11 cellular contexts compared by ENCODE assay signal in genomic region chr14:104863923-104864266, GRCh38. TPM values are rescaled to one million over a fixed set of nuclear protein-coding genes. Genes with fewer than 3 reads are reported as not detected.
DNase-seq lines count a peak whose midpoint lies in the region; TF ChIP-seq lines count a peak whose summit lies in the region.
"Had no signal": no experiment of that assay in that cellular context is flagged by ENCODE, and none has a peak within 500 bp of the region (broad histone marks: within the 10 kb centered on the region; RNA-seq: fewer than 3 reads in every experiment).

No MANE protein-coding gene starts in this region.

- no peak for DNase-seq in LNCaP clone FGC (ENCODE audit: low read depth)
- DNase-seq in esophagus muscularis mucosa (ENCODE audit: extremely low spot score), result no peak
- DNase-seq in neural crest cell (ENCODE audit: low read depth, low spot score), result no peak
- DNase-seq in cortex of kidney (lab: John Stamatoyannopoulos, UW), result no peak
- no peak for DNase-seq in NCI-H1417 treated with DMSO at 0.1 percent for 48 hours (lab: John Stamatoyannopoulos, UW)
- DNase-seq in EL, result no peak
- DNase-seq in middle frontal gyrus (ENCODE audit: extremely low spot score, low spot score), result no peak
- DNase-seq: NCI-H1092 had no signal

- H3K27me3 Mint-ChIP-seq in neural crest cell (ENCODE audit: low read depth), result peaks cover 21% of the 10 kb centered on the region

- no peak for TF ChIP-seq CTCF in C4-2B (conservative IDR thresholded peaks at IDR 0.05)
- TF ChIP-seq CTCF in LNCaP clone FGC (IDR thresholded peaks at IDR 0.05; ENCODE audit: control insufficient read depth, extremely low read depth, insufficient read depth), result no peak
- TF ChIP-seq CTCF in esophagus muscularis mucosa (IDR thresholded peaks at IDR 0.05), result no peak
- no peak for TF ChIP-seq CTCF in neural crest cell (conservative IDR thresholded peaks at IDR 0.05)

- H3K4me1 Mint-ChIP-seq in neural crest cell, result no peaks in the 10 kb centered on the region

- no peaks in the 10 kb centered on the region for H3K36me3 Mint-ChIP-seq in neural crest cell (ENCODE audit: low read depth)
- H3K36me3 Mint-ChIP-seq: activated naive CD4-positive, alpha-beta T cell treated with anti-CD3 and anti-CD28 coated beads, Interleukin-2, amount 10 ng/mL, durations not matched to agents 7 days and 5 days had no signal

- H3K27ac ChIP-seq in C4-2B, result peak overlapping the region; percentile 86
- no peak overlapping the region for H3K27ac ChIP-seq in esophagus muscularis mucosa (replicated peaks in 1 of 4)
- H3K27ac ChIP-seq: GM23248 had no signal

- no peak for TF ChIP-seq EP300 in esophagus muscularis mucosa (IDR thresholded peaks at IDR 0.05)

- H3K4me3 ChIP-seq in LNCaP clone FGC (ENCODE audit: low read depth, low read length) (peak overlapping the region; percentile 87), esophagus muscularis mucosa (peak overlapping the region in 3 of 4 donors; percentile 75 to 95 (median 89))

- H3K4me1 ChIP-seq in esophagus muscularis mucosa, result peaks cover 23 to 48% (median 36%) of the 10 kb centered on the region in 4 donors

- WGBS in esophagus muscularis mucosa, result 20% methylated on average over 13 of the region's 13 CpGs

- H3K4me3 Mint-ChIP-seq in neural crest cell, result peak overlapping the region; percentile 59

- H3K36me3 ChIP-seq in esophagus muscularis mucosa, result peaks cover 0 to 7% (median under 1%) of the 10 kb centered on the region in 4 donors

- no peak for TF ChIP-seq POLR2A in esophagus muscularis mucosa (IDR thresholded peaks at IDR 0.05; ENCODE audit: low read depth)

- no peaks in the 10 kb centered on the region for H3K9me3 ChIP-seq in esophagus muscularis mucosa

- intact Hi-C loops in esophagus muscularis mucosa (cut with DNase I), result no loop called here

- H3K27ac Mint-ChIP-seq in neural crest cell (ENCODE audit: unreplicated experiment), result no peak overlapping the region
- H3K27ac Mint-ChIP-seq: activated naive CD4-positive, alpha-beta T cell treated with anti-CD3 and anti-CD28 coated beads, Interleukin-2, amount 10 ng/mL, durations not matched to agents 7 days and 5 days had no signal

- H3K27me3 ChIP-seq in esophagus muscularis mucosa, result no peaks in the 10 kb centered on the region

- H3K9me3 Mint-ChIP-seq in neural crest cell, result no peaks in the 10 kb centered on the region
- H3K9me3 Mint-ChIP-seq: activated naive CD4-positive, alpha-beta T cell treated with anti-CD3 and anti-CD28 coated beads, Interleukin-2, amount 10 ng/mL, durations not matched to agents 7 days and 5 days had no signal

RNA-seq across cellular contexts. Expression of gene CEP170B, which starts 1.2 kb away (rescaled TPM):
- total RNA-seq in esophagus muscularis mucosa, result 10 to 100 TPM; 24.1 to 70.6 (median 45.7) TPM
- total RNA-seq in neural crest cell, result 14.0 and 14.4 TPM in 2 replicates
